In the genomic region with DNA sequence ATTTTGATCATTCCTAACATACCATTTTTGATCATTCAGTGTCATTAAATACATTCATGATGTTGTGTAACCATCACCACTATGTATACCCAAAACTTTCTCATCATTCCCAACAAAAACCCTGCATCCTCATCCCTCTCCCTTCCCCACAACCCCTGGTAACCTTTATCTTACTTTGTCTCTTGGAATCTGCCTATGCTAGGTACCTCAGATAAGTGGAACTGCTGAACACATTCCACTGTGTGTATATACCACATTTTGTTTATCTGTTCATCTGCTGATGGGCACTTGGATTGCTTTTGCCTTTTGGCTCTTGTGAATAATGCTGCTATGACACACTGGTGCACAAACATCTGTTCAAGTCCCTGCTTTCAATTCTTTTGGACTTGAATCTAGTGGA, we compare ENCODE assay signal across 23 cellular contexts.
"Had no signal": no experiment of that assay in that cellular context is flagged by ENCODE, and none has a peak within 500 bp of the region (broad histone marks: within the 10 kb centered on the region; RNA-seq: fewer than 3 reads in every experiment).

No MANE protein-coding gene starts in this region.

- H3K27ac ChIP-seq: gastrocnemius medialis, ovary, prostate gland, spleen, thoracic aorta, WERI-Rb-1 had no signal

- ATAC-seq: activated CD8-positive, alpha-beta T cell treated with anti-CD3 and anti-CD28 coated beads, Interleukin-2, amount 10 ng/mL, durations not matched to agents 7 days and 5 days; gastrocnemius medialis; left cardiac atrium; natural killer cell treated with Interleukin-12 subunit alpha and Interleukin-12 subunit beta and Interleukin-15 and Interleukin-18, amount 100 ng/mL, for 72 hours had no signal

- H3K9me3 ChIP-seq: gastrocnemius medialis, ovary, prostate gland, thoracic aorta had no signal

- FAIRE-seq: endometrium, islet of Langerhans, TTC549 had no signal

- H3K27me3 ChIP-seq: gastrocnemius medialis, ovary, spleen had no signal

- DNase-seq: activated CD4-positive, alpha-beta T cell treated with anti-CD3 and anti-CD28 coated beads, Interleukin-2, amount 10 ng/mL, durations not matched to agents 7 days and 5 days; activated CD4-positive, CD25-positive, alpha-beta regulatory T cell treated with anti-CD3 and anti-CD28 coated beads, Interleukin-2, amount 50 U/mL, for 72 hours; activated CD8-positive, alpha-beta T cell treated with anti-CD3 and anti-CD28 coated beads, Interleukin-2, amount 10 ng/mL, durations not matched to agents 7 days and 5 days; activated effector memory CD4-positive, alpha-beta T cell treated with Interleukin-2 at 50 U/mL for 16 hours; activated naive CD4-positive, alpha-beta T cell treated with anti-CD3 and anti-CD28 coated beads, Interleukin-2, amount 10 ng/mL, durations not matched to agents 7 days and 5 days; aorta; caudate nucleus; effector CD4-positive, alpha-beta T cell; gastrocnemius medialis; hippocampal formation; left cardiac atrium; ovary; spleen; stimulated activated CD4-positive, alpha-beta T cell treated with anti-CD3 and anti-CD28 coated beads, Interleukin-4, amount 100 ng/mL, for 1 hour; stimulated activated naive CD4-positive, alpha-beta T cell treated with Interleukin-2 at 50 U/mL for 16 hours; T-helper 1 cell; WERI-Rb-1 had no signal

- H3K4me3 ChIP-seq: gastrocnemius medialis, ovary, prostate gland, spleen, thoracic aorta had no signal

- H3K36me3 ChIP-seq: ovary had no signal
